ENCODE assay signal across 8 cellular contexts in genomic region chr11:111765984-111766833, GRCh38. TPM values are rescaled to one million over a fixed set of nuclear protein-coding genes. Genes with fewer than 3 reads are reported as not detected.
DNase-seq lines count a peak whose midpoint lies in the region; TF ChIP-seq lines count a peak whose summit lies in the region.

Gene PPP2R1B, minus strand, starts transcription at chr11:111766389. Its CDS starts 28 bp downstream, at chr11:111766361.

- peak within 1 kb of the TSS; percentile 23; the same call in 1 of the 2 replicates for H3K27ac ChIP-seq in SJSA1

- DNase-seq in ELR (ENCODE audit: low read depth) (peak; percentile 80), H4 (ENCODE audit: low spot score) (peak; percentile 58), LoVo (ENCODE audit: low spot score) (peak; percentile 82), SJSA1 (ENCODE audit: low read depth in 1 of 2, low spot score in 2 of 2) (peak; percentile 46 to 77), foreskin melanocyte (peak; percentile 50)
- DNase-seq in activated naive CD4-positive, alpha-beta T cell (lab: John Stamatoyannopoulos, UW) = peak; percentile 61 to 82 (median 70)

- H3K9me3 ChIP-seq in SJSA1 (replicated peaks) (no peaks in the 10 kb centered on the region), neuron (ENCODE audit: low read length) (no peaks in the 10 kb centered on the region)

- H3K4me3 ChIP-seq in SJSA1 = peak within 1 kb of the TSS; percentile 74
- H3K4me3 ChIP-seq in neuron (ENCODE audit: low read length) = peak within 1 kb of the TSS; percentile 98

- H3K36me3 ChIP-seq in SJSA1 (peaks cover 28% of the 10 kb centered on the region), neuron (ENCODE audit: insufficient read depth, low read length) (peaks cover 23% of the 10 kb centered on the region)

- H2AFZ ChIP-seq in neuron (ENCODE audit: low read depth, low read length) = peak within 1 kb of the TSS; percentile 93

- peaks cover 12% of the 10 kb centered on the region for H3K4me1 ChIP-seq in SJSA1 (replicated peaks)
- peaks cover 27% of the 10 kb centered on the region for H3K4me1 ChIP-seq in neuron (ENCODE audit: insufficient read depth, low read length)

- no peak for TF ChIP-seq CTCF in subcutaneous adipose tissue (IDR thresholded peaks at IDR 0.05; ENCODE audit: low read depth)

- H3K27me3 ChIP-seq in SJSA1 (replicated peaks) (no peaks in the 10 kb centered on the region), neuron (ENCODE audit: insufficient read depth, low read length) (no peaks in the 10 kb centered on the region)

RNA-seq across cellular contexts. Expression of gene PPP2R1B, which starts in this region (rescaled TPM):
- 29.3 and 42.4 TPM in 2 replicates for total RNA-seq in H4 (2014; rRNA removed; shearing (Covaris generic))
- total RNA-seq in SJSA1 (2014; rRNA removed; shearing (Covaris generic)) = 29.7 and 40.8 TPM in 2 replicates
- total RNA-seq in subcutaneous adipose tissue = 100 to 1,000 TPM in 1 of 4 donors, 10 to 100 TPM in 3; 35.8 to 146 (median 67.8) TPM

Comparison
In these comparisons a context has a peak if more than half of its experiments do, and no peak if none do; other contexts are left out.
1. Peak in every context shown above with its lines: DNase-seq, H3K4me3 ChIP-seq and H3K27ac ChIP-seq.